ENCODE assay signal across 15 cellular contexts in the genomic region with DNA sequence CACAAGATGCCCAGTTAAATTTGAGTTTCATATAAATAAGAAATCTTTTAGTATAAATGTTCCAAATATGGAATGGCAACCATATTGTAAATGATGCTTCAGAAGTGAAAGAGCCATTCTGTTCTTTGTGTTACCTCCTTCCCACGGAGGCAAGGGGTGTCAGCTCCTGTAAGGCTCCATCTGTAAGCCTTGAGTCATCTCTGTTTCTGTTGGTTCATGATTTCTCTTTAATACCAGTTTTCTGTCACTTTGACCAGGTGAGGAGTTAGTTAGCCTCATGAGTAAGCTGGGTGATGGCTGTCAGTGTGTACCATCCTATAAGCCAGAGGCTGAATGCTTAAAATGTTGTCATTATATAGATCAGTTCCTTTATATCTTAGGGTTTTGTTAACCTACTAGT.
"Had no signal": no experiment of that assay in that cellular context is flagged by ENCODE, and none has a peak within 500 bp of the region (broad histone marks: within the 10 kb centered on the region; RNA-seq: fewer than 3 reads in every experiment).

No MANE protein-coding gene starts in this region.

- H3K9me3 ChIP-seq: mucosa of descending colon, prostate gland, right lobe of liver, thoracic aorta, uterus had no signal

- H3K27ac ChIP-seq: brain microvascular endothelial cell, prostate gland, right lobe of liver, thoracic aorta, uterus had no signal

- H3K27ac Mint-ChIP-seq: activated T-helper 2 cell treated with anti-CD3 and anti-CD28 coated beads, Interferon-gamma antibody, Interleukin-2, Interleukin-4, amounts not matched to agents 10 μg/mL and 5 μg/mL and 100 μg/mL, durations not matched to agents 14 hours and 24 hours and 36 hours; naive thymus-derived CD8-positive, alpha-beta T cell; stimulated activated naive CD8-positive, alpha-beta T cell treated with anti-CD3 and anti-CD28 coated beads, Interleukin-15, Interleukin-2, amounts not matched to agents 100 ng/mL and 50 ng/mL, for 24 hours had no signal

- H3K4me1 ChIP-seq: right lobe of liver, uterus had no signal

- H3K9me3 Mint-ChIP-seq: activated T-helper 2 cell treated with anti-CD3 and anti-CD28 coated beads, Interferon-gamma antibody, Interleukin-2, Interleukin-4, amounts not matched to agents 10 μg/mL and 5 μg/mL and 100 μg/mL, durations not matched to agents 14 hours and 24 hours and 36 hours; naive thymus-derived CD8-positive, alpha-beta T cell; stimulated activated naive CD8-positive, alpha-beta T cell treated with anti-CD3 and anti-CD28 coated beads, Interleukin-15, Interleukin-2, amounts not matched to agents 100 ng/mL and 50 ng/mL, for 24 hours had no signal

- H3K4me3 ChIP-seq: mucosa of descending colon, prostate gland, right lobe of liver, thoracic aorta, uterus had no signal

- DNase-seq: activated CD4-positive, CD25-positive, alpha-beta regulatory T cell treated with anti-CD3 and anti-CD28 coated beads, Interleukin-2, amount 50 U/mL, for 72 hours; activated naive CD4-positive, alpha-beta T cell treated with anti-CD3 and anti-CD28 coated beads, Interleukin-2, amount 50 U/mL, for 16 hours; cerebellar nuclear complex; dermis blood vessel endothelial cell; head of caudate nucleus; left colon; mucosa of descending colon; naive thymus-derived CD8-positive, alpha-beta T cell; right lobe of liver; uterus had no signal

- H3K36me3 Mint-ChIP-seq: naive thymus-derived CD8-positive, alpha-beta T cell had no signal

- H3K4me3 Mint-ChIP-seq: naive thymus-derived CD8-positive, alpha-beta T cell; stimulated activated naive CD8-positive, alpha-beta T cell treated with anti-CD3 and anti-CD28 coated beads, Interleukin-15, Interleukin-2, amounts not matched to agents 100 ng/mL and 50 ng/mL, for 24 hours had no signal

- H3K36me3 ChIP-seq: brain microvascular endothelial cell, prostate gland, right lobe of liver, thoracic aorta, uterus had no signal

- H3K27me3 ChIP-seq: brain microvascular endothelial cell, right lobe of liver, uterus had no signal
